ENCODE assay signal across 1 cellular context in the genomic region with DNA sequence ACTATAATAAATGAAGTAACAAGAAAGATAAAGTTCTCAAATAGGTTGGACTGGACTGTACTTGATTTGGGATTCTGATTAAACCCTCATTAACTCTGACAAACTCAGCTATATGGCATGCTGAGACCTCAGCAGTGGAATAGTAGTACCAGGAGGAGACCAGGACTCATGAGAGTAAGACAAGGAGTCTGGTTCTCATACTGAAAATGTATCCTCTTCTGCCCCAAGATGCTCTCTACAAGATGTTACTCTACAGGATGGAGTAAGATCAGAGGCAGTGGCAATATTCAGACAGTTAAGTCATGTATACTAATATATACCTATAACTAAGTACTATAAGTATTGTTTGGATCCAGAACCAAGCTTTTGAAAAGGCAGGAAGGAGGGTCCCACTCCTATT.
TF ChIP-seq lines count a peak whose summit lies in the region.

No MANE protein-coding gene starts in this region.

TF ChIP-seq in H1, 55 proteins besides CTCF, POLR2A, EP300 and RAD21:
- no peak for TF ChIP-seq ZNF274 (IDR thresholded peaks at IDR 0.05; ENCODE audit: borderline replicate concordance, extremely low read depth, low read length)
- TF ChIP-seq POLR2AphosphoS5 (IDR thresholded peaks at IDR 0.05; ENCODE audit: low read depth, low read length) = peak; percentile 77
